26 cellular contexts compared by ENCODE assay signal in genomic region chr3:13191016-13191415, GRCh38.
"Had no signal": no experiment of that assay in that cellular context is flagged by ENCODE, and none has a peak within 500 bp of the region (broad histone marks: within the 10 kb centered on the region; RNA-seq: fewer than 3 reads in every experiment).

No MANE protein-coding gene starts in this region.

- H3K36me3 ChIP-seq: cardiac muscle cell, esophagus muscularis mucosa, neural progenitor cell, transverse colon, uterus had no signal

- DNase-seq: activated CD4-positive, alpha-beta memory T cell treated with anti-CD3 and anti-CD28 coated beads, Interleukin-2, amount 10 ng/mL, durations not matched to agents 7 days and 5 days; activated CD4-positive, alpha-beta T cell treated with anti-CD3 and anti-CD28 coated beads, Interleukin-2, amount 10 ng/mL, durations not matched to agents 24 days and 14 days; activated naive CD4-positive, alpha-beta T cell treated with anti-CD3 and anti-CD28 coated beads for 36 hours; activated naive CD8-positive, alpha-beta T cell treated with anti-CD3 and anti-CD28 coated beads, Interleukin-2, amount 50 U/mL, for 24 hours; activated T-cell treated with anti-CD3 and anti-CD28 coated beads, Interleukin-2, amount 50 U/mL, for 24 hours; body of pancreas; effector memory CD4-positive, alpha-beta T cell; hippocampal formation; left ventricle myocardium superior; mammary epithelial cell; naive thymus-derived CD8-positive, alpha-beta T cell; right cardiac atrium; stimulated activated CD4-positive, alpha-beta T cell treated with anti-CD3 and anti-CD28 coated beads, Interleukin-2, amount 100 ng/mL, for 24 hours; stimulated activated naive B cell treated with anti-CD40 and anti-IgM and Interleukin-4, amounts not matched to agents 10 μg/mL and 1 μg/mL and 100 μg/mL, for 72 hours; transverse colon; uterus had no signal

- H3K27me3 ChIP-seq: body of pancreas, cardiac muscle cell, neural progenitor cell, transverse colon, uterus had no signal

- H3K4me1 ChIP-seq: transverse colon, uterus had no signal

- H3K4me2 ChIP-seq: neural progenitor cell had no signal

- H3K27ac ChIP-seq: body of pancreas, cardiac muscle cell, esophagus muscularis mucosa, neural progenitor cell, transverse colon, uterus, VCaP had no signal

- H3K9ac ChIP-seq: neural progenitor cell had no signal

- H3K9me3 ChIP-seq: body of pancreas, transverse colon, uterus had no signal

- H3K36me3 Mint-ChIP-seq: mesothelial cell of epicardium had no signal

- FAIRE-seq: colon, endothelial cell of umbilical vein, frontal cortex had no signal

- H2AFZ ChIP-seq: neural progenitor cell had no signal

- H3K4me3 Mint-ChIP-seq: activated CD4-positive, alpha-beta memory T cell treated with anti-CD3 and anti-CD28 coated beads, Interleukin-2, amount 10 ng/mL, durations not matched to agents 7 days and 5 days; activated CD4-positive, alpha-beta T cell treated with anti-CD3 and anti-CD28 coated beads, Interleukin-2, amount 10 ng/mL, durations not matched to agents 24 days and 14 days; activated naive CD4-positive, alpha-beta T cell treated with anti-CD3 and anti-CD28 coated beads for 36 hours; activated naive CD8-positive, alpha-beta T cell treated with anti-CD3 and anti-CD28 coated beads, Interleukin-2, amount 50 U/mL, for 24 hours; activated T-cell treated with anti-CD3 and anti-CD28 coated beads, Interleukin-2, amount 50 U/mL, for 24 hours; mesothelial cell of epicardium; naive thymus-derived CD8-positive, alpha-beta T cell; neural progenitor cell; stimulated activated naive B cell treated with anti-CD40 and anti-IgM and Interleukin-4, amounts not matched to agents 10 μg/mL and 1 μg/mL and 100 μg/mL, for 72 hours; T-helper 2 cell treated with Interferon-gamma antibody and Interleukin-4, amounts not matched to agents 5 μg/mL and 100 μg/mL, for 36 hours had no signal

- ATAC-seq: activated CD4-positive, CD25-positive, alpha-beta regulatory T cell treated with anti-CD3 and anti-CD28 coated beads, Interleukin-2, amount 50 U/mL, for 24 hours; activated naive CD8-positive, alpha-beta T cell treated with anti-CD3 and anti-CD28 coated beads, Interleukin-2, amount 50 U/mL, for 24 hours; body of pancreas; left ventricle myocardium superior; naive thymus-derived CD8-positive, alpha-beta T cell; right cardiac atrium; stimulated activated naive B cell treated with anti-CD40 and anti-IgM and Interleukin-4, amounts not matched to agents 10 μg/mL and 1 μg/mL and 100 μg/mL, for 72 hours had no signal

- H3K27ac Mint-ChIP-seq: activated CD4-positive, alpha-beta T cell treated with anti-CD3 and anti-CD28 coated beads, Interleukin-2, amount 10 ng/mL, durations not matched to agents 24 days and 14 days; activated naive CD4-positive, alpha-beta T cell treated with anti-CD3 and anti-CD28 coated beads for 36 hours; activated naive CD8-positive, alpha-beta T cell treated with anti-CD3 and anti-CD28 coated beads, Interleukin-2, amount 50 U/mL, for 24 hours; activated T-cell treated with anti-CD3 and anti-CD28 coated beads, Interleukin-2, amount 50 U/mL, for 24 hours; mesothelial cell of epicardium; naive thymus-derived CD8-positive, alpha-beta T cell; neural progenitor cell; stimulated activated naive B cell treated with anti-CD40 and anti-IgM and Interleukin-4, amounts not matched to agents 10 μg/mL and 1 μg/mL and 100 μg/mL, for 72 hours; T-helper 2 cell treated with Interferon-gamma antibody and Interleukin-4, amounts not matched to agents 5 μg/mL and 100 μg/mL, for 36 hours had no signal

- H3K4me3 ChIP-seq: body of pancreas, cardiac muscle cell, esophagus muscularis mucosa, neural progenitor cell, transverse colon, uterus had no signal
